ENCODE assay signal across 8 cellular contexts in genomic region chr11:46295312-46295995, GRCh38. TPM values are rescaled to one million over a fixed set of nuclear protein-coding genes. Genes with fewer than 3 reads are reported as not detected.
DNase-seq lines count a peak whose midpoint lies in the region; ATAC-seq and TF ChIP-seq lines count a peak whose summit lies in the region.

No MANE protein-coding gene starts in this region.

- peak overlapping the region; percentile 82 for H3K4me3 Mint-ChIP-seq in WTC11

- TF ChIP-seq CTCF in WTC11 (IDR thresholded peaks at IDR 0.05) (no peak), spleen (IDR thresholded peaks at IDR 0.05 in 8 of 11, conservative IDR thresholded peaks at IDR 0.05 in 3 of 11) (no peak)

- H3K9me3 Mint-ChIP-seq in WTC11 = no peaks in the 10 kb centered on the region

- H3K27me3 ChIP-seq in spleen (replicated peaks in 1 of 7) = peaks cover 0 to 65% (median 23%) of the 10 kb centered on the region in 7 donors

- POLR2A ChIA-PET in WTC11 (lab: Charles Lee) = interaction anchor here (0.5 to 4.2 kb wide), 21 partner anchors 10 to 373 kb away, joined by 3 to 86 read pairs (median 5); partner anchors contain the start of genes CREB3L1, DGKZ and LARGE2

- H3K36me3 Mint-ChIP-seq in WTC11 = no peaks in the 10 kb centered on the region

- TF ChIP-seq POLR2A in spleen (IDR thresholded peaks at IDR 0.05) = no peak

- H3K27ac ChIP-seq in spleen = peak overlapping the region in 3 of 8 donors; percentile 14 to 50 (median 23)

- peak overlapping the region; percentile 93 for H3K27ac Mint-ChIP-seq in WTC11

- peaks cover 7 to 47% (median 31%) of the 10 kb centered on the region in 6 donors for H3K4me1 ChIP-seq in spleen

- H3K4me3 ChIP-seq in spleen = peak overlapping the region; percentile 41 to 72 (median 48)

- H3K36me3 ChIP-seq in spleen = no peaks in the 10 kb centered on the region

- 1 to 4% (median 2%) methylated on average over 27 to 58 of the region's 58 CpGs for WGBS in spleen, 5 donors

- no peaks in the 10 kb centered on the region for H3K9me3 ChIP-seq in spleen

- H3K27me3 Mint-ChIP-seq in WTC11 (ENCODE audit: low read depth) = no peaks in the 10 kb centered on the region

- CTCF ChIA-PET in WTC11 (lab: Charles Lee) = interaction anchor here (0.6 to 11.2 kb wide), 31 partner anchors 9 to 524 kb away, joined by 3 to 242 read pairs (median 8); partner anchors contain the start of genes CHRM4 and CREB3L1

- in situ Hi-C loops in T47D (cut with HindIII; ENCODE audit: low pct_unique_long_range_greater_than_20kb, low sequenced_read_pairs) = no loop called here

- intact Hi-C loops in spleen (cut with DNase I; ENCODE audit: low total_unique reads) = no loop called here

- ATAC-seq in GM19328 (IDR thresholded peaks at IDR 0.05; ENCODE audit: unreplicated experiment) (peak; percentile 80), WTC11 (peak; percentile 68), HG03135 (IDR thresholded peaks at IDR 0.05; ENCODE audit: unreplicated experiment) (no peak)

- DNase-seq in AG08395 (ENCODE audit: low spot score) (peak; percentile 83), MV-4-11 (lab: John Stamatoyannopoulos, UW) (peak; percentile 50), WTC11 (ENCODE audit: low spot score) (peak; percentile 90), T47D (ENCODE audit: low read depth in 1 of 2, low spot score in 1 of 2) (peak; percentile 76 to 95), iPS-NIHi7 (ENCODE audit: extremely low spot score) (peak; percentile 94), spleen (peak; percentile 90)

- H3K4me1 Mint-ChIP-seq in WTC11 = peaks cover 51% of the 10 kb centered on the region

TF ChIP-seq in WTC11, 78 proteins besides CTCF, POLR2A, EP300 and RAD21 (continues in another document):
- no peak for TF ChIP-seq ZNF416 (CRISPR knock-in tag; IDR thresholded peaks at IDR 0.05)
- no peak for TF ChIP-seq ATF6 (CRISPR knock-in tag; IDR thresholded peaks at IDR 0.05)
- peak; percentile 62; the same call in 1 of the 2 replicates for TF ChIP-seq FOXK1 (CRISPR knock-in tag; IDR thresholded peaks at IDR 0.05)
- TF ChIP-seq ZNF396 (CRISPR knock-in tag; IDR thresholded peaks at IDR 0.05; ENCODE audit: borderline replicate concordance) = no peak
- TF ChIP-seq ZNF281 (CRISPR knock-in tag; IDR thresholded peaks at IDR 0.05) = peak; percentile 67; the same call in 1 of the 2 replicates
- no peak for TF ChIP-seq NR1H2 (CRISPR knock-in tag; IDR thresholded peaks at IDR 0.05)
- no peak for TF ChIP-seq ZNF423 (CRISPR knock-in tag; IDR thresholded peaks at IDR 0.05)
- peak; percentile 91 for TF ChIP-seq MYBL2 (CRISPR knock-in tag; IDR thresholded peaks at IDR 0.05)
- TF ChIP-seq E2F5 (CRISPR knock-in tag; IDR thresholded peaks at IDR 0.05) = peak; percentile 78
- TF ChIP-seq MAX (CRISPR knock-in tag; IDR thresholded peaks at IDR 0.05) = peak; percentile 92
- no peak for TF ChIP-seq ZNF671 (CRISPR knock-in tag; IDR thresholded peaks at IDR 0.05)
- peak; percentile 24; the same call in 1 of the 2 replicates for TF ChIP-seq MLX (CRISPR knock-in tag; IDR thresholded peaks at IDR 0.05)
- no peak for TF ChIP-seq SOX15 (CRISPR knock-in tag; IDR thresholded peaks at IDR 0.05)
- no peak for TF ChIP-seq ZNF121 (CRISPR knock-in tag; IDR thresholded peaks at IDR 0.05)
- TF ChIP-seq JAZF1 (CRISPR knock-in tag; IDR thresholded peaks at IDR 0.05) = no peak
- peak; percentile 72; the same call in 1 of the 2 replicates for TF ChIP-seq ZBTB21 (CRISPR knock-in tag; IDR thresholded peaks at IDR 0.05; ENCODE audit: borderline replicate concordance)
- no peak for TF ChIP-seq KAT7 (CRISPR knock-in tag; IDR thresholded peaks at IDR 0.05; ENCODE audit: borderline replicate concordance)
- no peak for TF ChIP-seq CDX4 (CRISPR knock-in tag; IDR thresholded peaks at IDR 0.05; ENCODE audit: borderline replicate concordance)
- TF ChIP-seq USF1 (CRISPR knock-in tag; IDR thresholded peaks at IDR 0.05) = peak; percentile 71
- peak; percentile 80 for TF ChIP-seq ZBTB43 (CRISPR knock-in tag; IDR thresholded peaks at IDR 0.05)
- peak; percentile 87 for TF ChIP-seq FOXP1 (CRISPR knock-in tag; IDR thresholded peaks at IDR 0.05; ENCODE audit: borderline replicate concordance)

RNA-seq across cellular contexts. Expression of gene CREB3L1, which starts 18.0 kb away (rescaled TPM):
- total RNA-seq in WTC11 (2021) = 10.9 to 12.6 TPM (median 11.4 TPM) in 3 replicates
- 1 to 10 TPM; 2.0 to 8.9 (median 5.0) TPM for total RNA-seq in spleen
- 1 to 10 TPM in 2 of 3 donors, under 1 TPM in 1; 0.28 to 1.4 (median 1.1) TPM for polyA plus RNA-seq in spleen

RNA-seq across cellular contexts. Expression of gene DGKZ, which starts 51.8 kb away (rescaled TPM):
- 107 to 139 TPM (median 115 TPM) in 3 replicates for total RNA-seq in WTC11 (2021)
- 100 to 1,000 TPM in 5 of 7 donors, 10 to 100 TPM in 2; 86.0 to 136 (median 106) TPM for total RNA-seq in spleen
- polyA plus RNA-seq in spleen = 10 to 100 TPM; 44.2 to 89.0 (median 60.9) TPM
